ENCODE assay signal across 18 cellular contexts in genomic region chr12:129067482-129067881, GRCh38.
DNase-seq lines count a peak whose midpoint lies in the region; ATAC-seq and FAIRE-seq lines count a peak whose summit lies in the region.
"Had no signal": no experiment of that assay in that cellular context is flagged by ENCODE, and none has a peak within 500 bp of the region (broad histone marks: within the 10 kb centered on the region; RNA-seq: fewer than 3 reads in every experiment).

No MANE protein-coding gene starts in this region.

- ATAC-seq in left ventricle myocardium superior = peak; percentile 43
- ATAC-seq in Right ventricle myocardium inferior = no peak
- ATAC-seq in HG02642 (IDR thresholded peaks at IDR 0.05; ENCODE audit: poor library complexity, unreplicated experiment) = no peak
- no peak for ATAC-seq in GM19397 (IDR thresholded peaks at IDR 0.05; ENCODE audit: unreplicated experiment)
- ATAC-seq: natural killer cell treated with Interleukin-12 subunit alpha and Interleukin-12 subunit beta and Interleukin-15 and Interleukin-18, amount 100 ng/mL, for 72 hours had no signal

- H3K4me1 ChIP-seq in NT2/D1 (ENCODE audit: insufficient read depth, insufficient read length) = peaks cover 7% of the 10 kb centered on the region
- H3K4me1 ChIP-seq: right atrium auricular region had no signal

- DNase-seq in left ventricle myocardium superior = no peak
- no peak for DNase-seq in Right ventricle myocardium inferior (ENCODE audit: missing footprints)
- DNase-seq in NT2/D1 (ENCODE audit: low read depth, low spot score) = peak; percentile 43
- peak; percentile 29 for DNase-seq in urothelium cell line (ENCODE audit: low spot score)
- DNase-seq in activated T-cell treated with anti-CD3 and anti-CD28 coated beads, Interleukin-2, amount 50 U/mL, for 1 hour = no peak
- DNase-seq: activated CD4-positive, alpha-beta T cell treated with anti-CD3 and anti-CD28 coated beads for 4 hours; COR-L47; effector memory CD4-positive, alpha-beta T cell; NCI-H446 treated with DMSO at 0.1 percent for 48 hours; stimulated activated CD8-positive, alpha-beta memory T cell treated with anti-CD3 and anti-CD28 coated beads, Interleukin-4, amount 100 ng/mL, for 48 hours; thyroid gland had no signal

- H3K9me3 ChIP-seq in NT2/D1 (ENCODE audit: insufficient read depth, low read length) = peaks cover 11% of the 10 kb centered on the region; the same call in 1 of the 2 replicates
- H3K9me3 ChIP-seq: right atrium auricular region, thyroid gland had no signal

- intact Hi-C loops in left ventricle myocardium superior (cut with micrococcal nuclease) = no loop called here
- intact Hi-C loops in Right ventricle myocardium inferior (cut with DNase I) = no loop called here

- H3K36me3 ChIP-seq in NT2/D1 (ENCODE audit: insufficient read depth, insufficient read length, low read length) = no peaks in the 10 kb centered on the region
- H3K36me3 ChIP-seq: cardiac muscle cell, right atrium auricular region, thyroid gland had no signal

- no peak overlapping the region for H3K9ac ChIP-seq in NT2/D1 (ENCODE audit: insufficient read length, low read depth)

- FAIRE-seq in islet of Langerhans (lab: Jason Lieb, UNC) (peak; percentile 9), urothelium cell line (lab: Jason Lieb, UNC) (no peak)

- H3K4me3 ChIP-seq in NT2/D1 (ENCODE audit: insufficient read length, low read depth) = no peak overlapping the region
- H3K4me3 ChIP-seq: cardiac muscle cell, lung, right atrium auricular region, thyroid gland had no signal

- no peaks in the 10 kb centered on the region for H3K27me3 ChIP-seq in NT2/D1 (ENCODE audit: insufficient read depth, insufficient read length)
- H3K27me3 ChIP-seq: right atrium auricular region, thyroid gland had no signal

Comparison
In these comparisons a context has a peak if more than half of its experiments do, and no peak if none do; other contexts are left out.
1. DNase-seq: peak in NT2/D1 (single experiment) and urothelium cell line (single experiment); none in left ventricle myocardium superior (single experiment), Right ventricle myocardium inferior (single experiment) and activated T-cell treated with anti-CD3 and anti-CD28 coated beads, Interleukin-2, amount 50 U/mL, for 1 hour (single experiment).